Comparison of ENCODE assay signal across 1 cellular context in the genomic region with DNA sequence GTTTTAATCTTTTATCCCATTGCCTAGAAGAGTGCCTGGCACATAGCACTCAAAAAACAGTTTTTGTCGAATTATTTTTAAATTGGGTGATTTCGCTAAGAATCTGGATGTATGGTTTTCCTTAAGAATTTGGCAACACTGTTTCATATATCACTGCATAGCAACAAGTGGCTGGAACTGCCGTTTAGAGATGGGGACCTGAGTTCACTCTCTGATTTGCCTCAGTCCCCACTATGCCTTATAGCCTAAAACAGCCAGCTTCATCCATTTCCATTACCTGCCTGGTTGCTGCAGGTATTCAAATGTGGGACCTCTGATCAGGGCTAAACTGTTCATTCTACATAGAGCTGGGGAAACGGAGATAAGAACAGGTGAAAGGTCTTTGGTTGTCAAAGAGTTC.
TF ChIP-seq lines count a peak whose summit lies in the region.

No MANE protein-coding gene starts in this region.

TF ChIP-seq in HepG2, 621 proteins besides CTCF, POLR2A, EP300 and RAD21:
- TF ChIP-seq SIX4 (CRISPR knock-in tag; IDR thresholded peaks at IDR 0.05) (no peak), KLF9 (CRISPR knock-in tag; IDR thresholded peaks at IDR 0.05; ENCODE audit: low read depth) (no peak), YEATS2 (CRISPR knock-in tag; IDR thresholded peaks at IDR 0.05; ENCODE audit: borderline replicate concordance) (no peak), ZNF180 (CRISPR knock-in tag; IDR thresholded peaks at IDR 0.05; ENCODE audit: borderline replicate concordance, low read depth) (peak; percentile 77; the same call in 1 of the 2 replicates), KIAA2018 (CRISPR knock-in tag; IDR thresholded peaks at IDR 0.05; ENCODE audit: borderline replicate concordance) (no peak), ZNF883 (CRISPR knock-in tag; IDR thresholded peaks at IDR 0.05; ENCODE audit: not compliant biosample characterization) (no peak), IRF2 (CRISPR knock-in tag; IDR thresholded peaks at IDR 0.05) (no peak)
